9 cellular contexts compared by ENCODE assay signal in genomic region chr4:25367004-25367621, GRCh38. TPM values are rescaled to one million over a fixed set of nuclear protein-coding genes. Genes with fewer than 3 reads are reported as not detected.
DNase-seq lines count a peak whose midpoint lies in the region; ATAC-seq and TF ChIP-seq lines count a peak whose summit lies in the region.
"Had no signal": no experiment of that assay in that cellular context is flagged by ENCODE, and none has a peak within 500 bp of the region (broad histone marks: within the 10 kb centered on the region; RNA-seq: fewer than 3 reads in every experiment).

No MANE protein-coding gene starts in this region.

- no peak overlapping the region for H3K27ac ChIP-seq in prostate gland

- DNase-seq in natural killer cell = no peak
- no peak for DNase-seq in natural killer cell treated with Interleukin-12 subunit alpha and Interleukin-12 subunit beta and Interleukin-15 and Interleukin-18, amount 100 ng/mL, for 72 hours (ENCODE audit: low spot score)
- DNase-seq in NCI-H748 treated with DMSO at 0.1 percent for 48 hours (lab: John Stamatoyannopoulos, UW) = peak; percentile 19
- peak; percentile 63 for DNase-seq in epithelial cell of esophagus (ENCODE audit: low read depth)
- no peak for DNase-seq in prostate gland (ENCODE audit: low spot score)
- no peak for DNase-seq in D341Med (ENCODE audit: low spot score)
- DNase-seq in activated CD4-positive, alpha-beta T cell treated with anti-CD3 and anti-CD28 coated beads for 48 hours = no peak

- no peak overlapping the region for H3K4me3 Mint-ChIP-seq in natural killer cell
- H3K4me3 Mint-ChIP-seq in natural killer cell treated with Interleukin-12 subunit alpha and Interleukin-12 subunit beta and Interleukin-15 and Interleukin-18, amount 100 ng/mL, for 72 hours = no peak overlapping the region
- H3K4me3 Mint-ChIP-seq: activated naive CD8-positive, alpha-beta T cell had no signal

- no peaks in the 10 kb centered on the region for H3K9me3 Mint-ChIP-seq in natural killer cell
- H3K9me3 Mint-ChIP-seq in natural killer cell treated with Interleukin-12 subunit alpha and Interleukin-12 subunit beta and Interleukin-15 and Interleukin-18, amount 100 ng/mL, for 72 hours = no peaks in the 10 kb centered on the region

- TF ChIP-seq CTCF in natural killer cell (IDR thresholded peaks at IDR 0.05) = peak; percentile 47
- TF ChIP-seq CTCF in epithelial cell of esophagus (IDR thresholded peaks at IDR 0.05; ENCODE audit: insufficient read depth, low read depth, low read length, missing control alignments) = peak; percentile 52
- TF ChIP-seq CTCF in prostate gland (IDR thresholded peaks at IDR 0.05) = peak; percentile 39 to 65 (median 54)

- H3K9me3 ChIP-seq in prostate gland = no peaks in the 10 kb centered on the region

- 67% methylated on average over 2 of the region's 2 CpGs for WGBS in prostate gland

- H3K27ac Mint-ChIP-seq in natural killer cell = no peak overlapping the region
- H3K27ac Mint-ChIP-seq in natural killer cell treated with Interleukin-12 subunit alpha and Interleukin-12 subunit beta and Interleukin-15 and Interleukin-18, amount 100 ng/mL, for 72 hours = no peak overlapping the region
- H3K27ac Mint-ChIP-seq: activated naive CD8-positive, alpha-beta T cell had no signal

- H3K36me3 Mint-ChIP-seq in natural killer cell = peaks cover 7% of the 10 kb centered on the region
- peaks cover 10% of the 10 kb centered on the region for H3K36me3 Mint-ChIP-seq in natural killer cell treated with Interleukin-12 subunit alpha and Interleukin-12 subunit beta and Interleukin-15 and Interleukin-18, amount 100 ng/mL, for 72 hours

- ATAC-seq in natural killer cell = no peak
- ATAC-seq in natural killer cell treated with Interleukin-12 subunit alpha and Interleukin-12 subunit beta and Interleukin-15 and Interleukin-18, amount 100 ng/mL, for 72 hours = no peak
- no peak for ATAC-seq in HG03565 (IDR thresholded peaks at IDR 0.05; ENCODE audit: unreplicated experiment)

- H3K4me3 ChIP-seq in epithelial cell of esophagus (ENCODE audit: low read length) (no peak overlapping the region), prostate gland (no peak overlapping the region)

- no peaks in the 10 kb centered on the region for H3K4me1 ChIP-seq in prostate gland (replicated peaks)

- no peaks in the 10 kb centered on the region for H3K27me3 ChIP-seq in prostate gland (replicated peaks; ENCODE audit: insufficient read depth)

- H3K4me1 Mint-ChIP-seq in natural killer cell = no peaks in the 10 kb centered on the region
- no peaks in the 10 kb centered on the region for H3K4me1 Mint-ChIP-seq in natural killer cell treated with Interleukin-12 subunit alpha and Interleukin-12 subunit beta and Interleukin-15 and Interleukin-18, amount 100 ng/mL, for 72 hours (ENCODE audit: low read depth in 2 of 2)

- H3K36me3 ChIP-seq in prostate gland = no peaks in the 10 kb centered on the region

- TF ChIP-seq POLR2A in prostate gland (IDR thresholded peaks at IDR 0.05) = no peak

- H3K27me3 Mint-ChIP-seq in natural killer cell (ENCODE audit: low read depth in 2 of 2) = no peaks in the 10 kb centered on the region
- no peaks in the 10 kb centered on the region for H3K27me3 Mint-ChIP-seq in natural killer cell treated with Interleukin-12 subunit alpha and Interleukin-12 subunit beta and Interleukin-15 and Interleukin-18, amount 100 ng/mL, for 72 hours
- H3K27me3 Mint-ChIP-seq: activated naive CD8-positive, alpha-beta T cell had no signal

- intact Hi-C loops in natural killer cell (cut with micrococcal nuclease) = loop anchor here (1.0 to 5.0 kb wide), 2 partner anchors 187 to 385 kb away; no protein-coding TSS in a partner anchor
- intact Hi-C loops in prostate gland (cut with DNase I) = loop anchor here (5.0 kb wide), 1 partner anchor 455 kb away; the partner anchor contains the start of gene CCDC149

RNA-seq across cellular contexts. Expression of gene ANAPC4, which starts 9.9 kb away (rescaled TPM):
- total RNA-seq in natural killer cell (10 to 100 TPM; 42.0 to 51.3 (median 49.5) TPM), prostate gland (10 to 100 TPM; 20.2 to 20.7 TPM)
- total RNA-seq in natural killer cell treated with Interleukin-12 subunit alpha and Interleukin-12 subunit beta and Interleukin-15 and Interleukin-18, amount 100 ng/mL, for 72 hours = 10 to 100 TPM; 43.0 to 66.6 TPM

RNA-seq across cellular contexts. Expression of gene ZCCHC4, which starts 54.5 kb away (rescaled TPM):
- total RNA-seq in natural killer cell = 10 to 100 TPM in 2 of 3 donors, 1 to 10 TPM in 1; 9.4 to 12.0 (median 10.9) TPM
- 10 to 100 TPM; 14.7 to 21.8 TPM for total RNA-seq in natural killer cell treated with Interleukin-12 subunit alpha and Interleukin-12 subunit beta and Interleukin-15 and Interleukin-18, amount 100 ng/mL, for 72 hours
- total RNA-seq in prostate gland = 10 to 100 TPM in 1 of 2 donors, 1 to 10 TPM in 1; 9.4 to 17.1 TPM

Comparison
In these comparisons a context has a peak if more than half of its experiments do, and no peak if none do; other contexts are left out.
1. DNase-seq: peak in NCI-H748 treated with DMSO at 0.1 percent for 48 hours (single experiment) and epithelial cell of esophagus (single experiment); none in natural killer cell (single experiment), natural killer cell treated with Interleukin-12 subunit alpha and Interleukin-12 subunit beta and Interleukin-15 and Interleukin-18, amount 100 ng/mL, for 72 hours (single experiment), prostate gland (single experiment), D341Med (single experiment) and activated CD4-positive, alpha-beta T cell treated with anti-CD3 and anti-CD28 coated beads for 48 hours (single experiment).
2. Peak in every context shown above with its lines, with median percentiles within 50 percentile points of each other: CTCF ChIP-seq.